Comparison of ENCODE assay signal across 14 cellular contexts in genomic region chr3:55330355-55330754, GRCh38.
DNase-seq lines count a peak whose midpoint lies in the region; ATAC-seq, FAIRE-seq and TF ChIP-seq lines count a peak whose summit lies in the region.
"Had no signal": no experiment of that assay in that cellular context is flagged by ENCODE, and none has a peak within 500 bp of the region (broad histone marks: within the 10 kb centered on the region; RNA-seq: fewer than 3 reads in every experiment).

No MANE protein-coding gene starts in this region.

- in situ Hi-C loops in brain microvascular endothelial cell (cut with HindIII; ENCODE audit: low pct_ligation_motif_present, low sequenced_read_pairs), result no loop called here

- H3K9me3 ChIP-seq in lower lobe of right lung, result no peaks in the 10 kb centered on the region
- no peaks in the 10 kb centered on the region for H3K9me3 ChIP-seq in right cardiac atrium (ENCODE audit: control insufficient read depth, low read length)
- H3K9me3 ChIP-seq: ascending aorta, right atrium auricular region had no signal

- H3K27me3 ChIP-seq in brain microvascular endothelial cell (replicated peaks) (no peaks in the 10 kb centered on the region), lower lobe of right lung (ENCODE audit: low read depth) (no peaks in the 10 kb centered on the region), right cardiac atrium (ENCODE audit: control insufficient read depth, insufficient read depth) (no peaks in the 10 kb centered on the region)
- H3K27me3 ChIP-seq: ascending aorta, right atrium auricular region had no signal

- DNase-seq in AG08395 (ENCODE audit: low spot score) (peak; percentile 92), HTR-8/SVneo (ENCODE audit: insufficient read length, low spot score) (peak; percentile 73), brain microvascular endothelial cell (peak; percentile 94), lower lobe of right lung (no peak), C1 segment of cervical spinal cord (lab: John Stamatoyannopoulos, UW) (no peak), right cardiac atrium (no peak), middle frontal gyrus (ENCODE audit: extremely low spot score, low spot score) (no peak)
- DNase-seq: activated CD4-positive, alpha-beta T cell treated with anti-CD3 and anti-CD28 coated beads, Interleukin-2, amount 50 U/mL, for 1 hour; Calu3; RPMI8226; stimulated activated naive CD4-positive, alpha-beta T cell had no signal

- intact Hi-C loops in lower lobe of right lung (cut with DNase I), result no loop called here
- intact Hi-C loops in right cardiac atrium (cut with DNase I), result no loop called here

- H3K4me1 ChIP-seq in lower lobe of right lung (no peaks in the 10 kb centered on the region), right cardiac atrium (ENCODE audit: control insufficient read depth, insufficient read depth, low read length) (no peaks in the 10 kb centered on the region)
- H3K4me1 ChIP-seq: ascending aorta, right atrium auricular region had no signal

- WGBS in right cardiac atrium, result 59% methylated on average over 4 of the region's 4 CpGs

- H3K36me3 ChIP-seq in brain microvascular endothelial cell (replicated peaks), result no peaks in the 10 kb centered on the region
- H3K36me3 ChIP-seq in lower lobe of right lung, result no peaks in the 10 kb centered on the region
- H3K36me3 ChIP-seq: ascending aorta, right atrium auricular region had no signal

- no peak overlapping the region for H3K4me3 ChIP-seq in brain microvascular endothelial cell (ENCODE audit: low read depth, low read length)
- H3K4me3 ChIP-seq in lower lobe of right lung, result no peak overlapping the region
- no peak overlapping the region for H3K4me3 ChIP-seq in right cardiac atrium (ENCODE audit: low read length)
- H3K4me3 ChIP-seq: ascending aorta, right atrium auricular region had no signal

- peak overlapping the region; percentile 75 for H3K27ac ChIP-seq in brain microvascular endothelial cell
- H3K27ac ChIP-seq in lower lobe of right lung, result peak overlapping the region; percentile 53
- no peak overlapping the region for H3K27ac ChIP-seq in right cardiac atrium (ENCODE audit: low read length)
- H3K27ac ChIP-seq: ascending aorta, right atrium auricular region had no signal

- ATAC-seq in lower lobe of right lung, result peak; percentile 94 to 97
- no peak for ATAC-seq in GM18520 (IDR thresholded peaks at IDR 0.05; ENCODE audit: unreplicated experiment)
- no peak for ATAC-seq in right cardiac atrium

- TF ChIP-seq CTCF in brain microvascular endothelial cell (IDR thresholded peaks at IDR 0.05; ENCODE audit: low read depth, low read length, missing control alignments) (no peak), lower lobe of right lung (IDR thresholded peaks at IDR 0.05) (no peak)

- FAIRE-seq in HTR-8/SVneo (lab: Jason Lieb, UNC), result peak; percentile 40

Comparison
In these comparisons a context has a peak if more than half of its experiments do, and no peak if none do; other contexts are left out.
1. DNase-seq: peak in AG08395 (single experiment), HTR-8/SVneo (single experiment) and brain microvascular endothelial cell (single experiment); none in lower lobe of right lung (single experiment), C1 segment of cervical spinal cord (0 of 14), right cardiac atrium (0 of 3) and middle frontal gyrus (single experiment).
2. ATAC-seq: peak in lower lobe of right lung (2 of 2); none in GM18520 (single experiment) and right cardiac atrium (0 of 2).